ENCODE assay signal across 16 cellular contexts in the genomic region with DNA sequence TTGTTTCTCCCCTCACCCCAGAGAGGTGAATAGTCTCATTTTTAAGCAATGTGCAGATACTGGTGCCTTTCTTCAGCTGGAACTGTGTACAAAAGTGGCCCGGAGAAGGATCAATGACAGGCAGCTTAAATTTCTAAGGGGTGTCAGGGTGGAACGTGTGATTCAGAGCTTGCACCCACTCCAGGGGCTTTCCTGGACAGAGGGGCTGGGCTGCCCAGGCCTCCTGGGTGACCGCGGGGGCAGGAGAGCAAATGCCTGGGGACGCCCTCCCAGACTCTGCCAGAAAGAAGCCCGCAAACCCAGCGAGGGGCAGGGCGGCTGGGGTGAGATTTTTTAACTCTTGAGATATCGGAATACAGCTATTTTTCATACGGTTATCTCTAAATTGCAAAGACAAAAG. TPM values are rescaled to one million over a fixed set of nuclear protein-coding genes. Genes with fewer than 3 reads are reported as not detected.
DNase-seq lines count a peak whose midpoint lies in the region; ATAC-seq, FAIRE-seq and TF ChIP-seq lines count a peak whose summit lies in the region.
"Had no signal": no experiment of that assay in that cellular context is flagged by ENCODE, and none has a peak within 500 bp of the region (broad histone marks: within the 10 kb centered on the region; RNA-seq: fewer than 3 reads in every experiment).

No MANE protein-coding gene starts in this region.

- intact Hi-C loops in activated CD4-positive, alpha-beta T cell treated with anti-CD3 and anti-CD28 coated beads for 36 hours (cut with DNase I, micrococcal nuclease): no loop called here
- intact Hi-C loops in naive thymus-derived CD4-positive, alpha-beta T cell (cut with micrococcal nuclease): loop anchor here in 1 of 2 donors (2.0 kb wide), 1 partner anchor 36 kb away; a partner anchor contains a TSS
- intact Hi-C loops in mucosa of descending colon (cut with DNase I, micrococcal nuclease): no loop called here

- no peak for ATAC-seq in activated CD4-positive, alpha-beta T cell treated with anti-CD3 and anti-CD28 coated beads for 36 hours
- no peak for ATAC-seq in naive thymus-derived CD4-positive, alpha-beta T cell
- ATAC-seq in mucosa of descending colon: no peak

- no peaks in the 10 kb centered on the region for H3K79me2 ChIP-seq in astrocyte (ENCODE audit: insufficient read depth, low read length)

- H3K4me3 Mint-ChIP-seq in activated CD4-positive, alpha-beta T cell treated with anti-CD3 and anti-CD28 coated beads for 36 hours: no peak overlapping the region
- H3K4me3 Mint-ChIP-seq in activated CD4-positive, alpha-beta T cell treated with anti-CD3 and anti-CD28 coated beads, Interleukin-2, amount 10 ng/mL, durations not matched to agents 7 days and 5 days: no peak overlapping the region
- no peak overlapping the region for H3K4me3 Mint-ChIP-seq in astrocyte (ENCODE audit: unreplicated experiment)
- peak overlapping the region in 3 of 10 donors; percentile 29 to 62 (median 52) for H3K4me3 Mint-ChIP-seq in naive thymus-derived CD4-positive, alpha-beta T cell
- peak overlapping the region; percentile 45 for H3K4me3 Mint-ChIP-seq in stimulated activated naive CD8-positive, alpha-beta T cell treated with anti-CD3 and anti-CD28 coated beads, Interleukin-15, Interleukin-2, amounts not matched to agents 100 ng/mL and 50 ng/mL, for 24 hours

- H3K9me3 Mint-ChIP-seq in activated CD4-positive, alpha-beta T cell treated with anti-CD3 and anti-CD28 coated beads for 36 hours (ENCODE audit: low read depth): peaks cover 7% of the 10 kb centered on the region
- H3K9me3 Mint-ChIP-seq in activated CD4-positive, alpha-beta T cell treated with anti-CD3 and anti-CD28 coated beads, Interleukin-2, amount 10 ng/mL, durations not matched to agents 7 days and 5 days: peaks cover 4% of the 10 kb centered on the region
- H3K9me3 Mint-ChIP-seq in astrocyte (ENCODE audit: unreplicated experiment): peaks cover 5% of the 10 kb centered on the region
- H3K9me3 Mint-ChIP-seq in naive thymus-derived CD4-positive, alpha-beta T cell: peaks cover 0 to 10% (median 4%) of the 10 kb centered on the region in 11 donors
- H3K9me3 Mint-ChIP-seq in stimulated activated naive CD8-positive, alpha-beta T cell treated with anti-CD3 and anti-CD28 coated beads, Interleukin-15, Interleukin-2, amounts not matched to agents 100 ng/mL and 50 ng/mL, for 24 hours: peaks cover 10% of the 10 kb centered on the region

- H3K27ac ChIP-seq in astrocyte (ENCODE audit: low read depth, low read length): no peak overlapping the region
- H3K27ac ChIP-seq in naive thymus-derived CD4-positive, alpha-beta T cell (ENCODE audit: low read depth, low read length): no peak overlapping the region
- H3K27ac ChIP-seq: colonic mucosa, KMS-11 had no signal

- H3K4me1 ChIP-seq in astrocyte (ENCODE audit: insufficient read depth, low read length) (peaks cover 44% of the 10 kb centered on the region), mucosa of descending colon (ENCODE audit: low read depth) (no peaks in the 10 kb centered on the region)
- H3K4me1 ChIP-seq in naive thymus-derived CD4-positive, alpha-beta T cell (ENCODE audit: control insufficient read depth in 2 of 2, insufficient read depth in 2 of 2, low read length in 2 of 2): peaks cover 12 to 20% of the 10 kb centered on the region in 2 donors
- H3K4me1 ChIP-seq: colonic mucosa had no signal

- H3K9me3 ChIP-seq in astrocyte (ENCODE audit: insufficient read depth, low read depth, low read length): no peaks in the 10 kb centered on the region
- no peaks in the 10 kb centered on the region for H3K9me3 ChIP-seq in naive thymus-derived CD4-positive, alpha-beta T cell (ENCODE audit: control insufficient read depth in 2 of 3, low read length in 3 of 3)
- H3K9me3 ChIP-seq in mucosa of descending colon: peaks cover 11% of the 10 kb centered on the region
- H3K9me3 ChIP-seq: colonic mucosa had no signal

- no peaks in the 10 kb centered on the region for H3K36me3 Mint-ChIP-seq in activated CD4-positive, alpha-beta T cell treated with anti-CD3 and anti-CD28 coated beads for 36 hours (ENCODE audit: low read depth)
- no peaks in the 10 kb centered on the region for H3K36me3 Mint-ChIP-seq in activated CD4-positive, alpha-beta T cell treated with anti-CD3 and anti-CD28 coated beads, Interleukin-2, amount 10 ng/mL, durations not matched to agents 7 days and 5 days (ENCODE audit: low read depth)
- no peaks in the 10 kb centered on the region for H3K36me3 Mint-ChIP-seq in astrocyte (ENCODE audit: low read depth, unreplicated experiment)
- H3K36me3 Mint-ChIP-seq in naive thymus-derived CD4-positive, alpha-beta T cell: peaks cover 0 to 6% (median 3%) of the 10 kb centered on the region in 5 donors
- peaks cover 4% of the 10 kb centered on the region for H3K36me3 Mint-ChIP-seq in stimulated activated naive CD8-positive, alpha-beta T cell treated with anti-CD3 and anti-CD28 coated beads, Interleukin-15, Interleukin-2, amounts not matched to agents 100 ng/mL and 50 ng/mL, for 24 hours (ENCODE audit: low read depth)

- H3K4me3 ChIP-seq in astrocyte (ENCODE audit: insufficient read depth, low read depth, low read length) (no peak overlapping the region), mucosa of descending colon (no peak overlapping the region)
- H3K4me3 ChIP-seq in naive thymus-derived CD4-positive, alpha-beta T cell (ENCODE audit: low read length): no peak overlapping the region
- H3K4me3 ChIP-seq: colonic mucosa, SK-N-MC, skin epidermis had no signal

- H3K9ac ChIP-seq in astrocyte (ENCODE audit: low read length): no peak overlapping the region
- H3K9ac ChIP-seq: KMS-11 had no signal

- POLR2A ChIA-PET in activated CD4-positive, alpha-beta T cell treated with anti-CD3 and anti-CD28 coated beads for 36 hours (lab: Charles Lee): interaction anchor here (0.7 to 1.8 kb wide), 4 partner anchors 30 to 228 kb away, joined by 3 to 20 read pairs (median 5); a partner anchor contains a TSS
- POLR2A ChIA-PET in activated CD4-positive, alpha-beta T cell treated with anti-CD3 and anti-CD28 coated beads, Interleukin-2, amount 10 ng/mL, durations not matched to agents 7 days and 5 days (lab: Charles Lee): no interaction called here
- POLR2A ChIA-PET in naive thymus-derived CD4-positive, alpha-beta T cell (lab: Charles Lee): interaction anchor here (0.5 to 5.1 kb wide), 3 partner anchors 35 to 501 kb away, joined by 3 to 58 read pairs (median 5); a partner anchor contains a TSS
- POLR2A ChIA-PET in HEK293T (lab: Yijun Ruan, JAX): interaction anchor here (3.4 kb wide), 1 partner anchor 36 kb away, joined by 19 read pairs; a partner anchor contains a TSS

- peak overlapping the region; percentile 97 for H3K27ac Mint-ChIP-seq in activated CD4-positive, alpha-beta T cell treated with anti-CD3 and anti-CD28 coated beads for 36 hours
- H3K27ac Mint-ChIP-seq in activated CD4-positive, alpha-beta T cell treated with anti-CD3 and anti-CD28 coated beads, Interleukin-2, amount 10 ng/mL, durations not matched to agents 7 days and 5 days: no peak overlapping the region
- peak overlapping the region; percentile 18 for H3K27ac Mint-ChIP-seq in astrocyte (ENCODE audit: unreplicated experiment)
- peak overlapping the region in 6 of 9 donors; percentile 59 to 87 (median 70) for H3K27ac Mint-ChIP-seq in naive thymus-derived CD4-positive, alpha-beta T cell
- peak overlapping the region; percentile 92 for H3K27ac Mint-ChIP-seq in stimulated activated naive CD8-positive, alpha-beta T cell treated with anti-CD3 and anti-CD28 coated beads, Interleukin-15, Interleukin-2, amounts not matched to agents 100 ng/mL and 50 ng/mL, for 24 hours

- no peak for DNase-seq in activated CD4-positive, alpha-beta T cell treated with anti-CD3 and anti-CD28 coated beads for 36 hours
- no peak for DNase-seq in activated CD4-positive, alpha-beta T cell treated with anti-CD3 and anti-CD28 coated beads, Interleukin-2, amount 10 ng/mL, durations not matched to agents 7 days and 5 days
- DNase-seq in astrocyte (ENCODE audit: low read depth) (no peak), NCI-H1092 (lab: John Stamatoyannopoulos, UW) (no peak), mucosa of descending colon (no peak), HEK293T (ENCODE audit: extremely low spot score) (no peak)
- no peak for DNase-seq in naive thymus-derived CD4-positive, alpha-beta T cell
- DNase-seq: activated gamma-delta T cell, colonic mucosa, DMS153, NCI-H2029 treated with DMSO at 0.1 percent for 48 hours had no signal

- CTCF ChIA-PET in activated CD4-positive, alpha-beta T cell treated with anti-CD3 and anti-CD28 coated beads for 36 hours (lab: Charles Lee): interaction anchor here (0.7 to 1.6 kb wide), 6 partner anchors 11 to 235 kb away, joined by 3 to 4 read pairs (median 3); no protein-coding TSS in a partner anchor
- CTCF ChIA-PET in activated CD4-positive, alpha-beta T cell treated with anti-CD3 and anti-CD28 coated beads, Interleukin-2, amount 10 ng/mL, durations not matched to agents 7 days and 5 days (lab: Charles Lee): interaction anchor here (0.6 to 1.7 kb wide), 4 partner anchors 17 to 34 kb away, joined by 3 to 5 read pairs (median 4); no protein-coding TSS in a partner anchor
- CTCF ChIA-PET in naive thymus-derived CD4-positive, alpha-beta T cell (lab: Charles Lee): interaction anchor here (0.6 to 1.6 kb wide), 5 partner anchors 10 to 688 kb away, joined by 3 to 5 read pairs (median 4); no protein-coding TSS in a partner anchor
- CTCF ChIA-PET in HEK293T (lab: Yijun Ruan, JAX): no interaction called here

- H3K36me3 ChIP-seq in astrocyte (ENCODE audit: insufficient read depth, low read length) (no peaks in the 10 kb centered on the region), mucosa of descending colon (ENCODE audit: low read depth) (no peaks in the 10 kb centered on the region)
- H3K36me3 ChIP-seq in naive thymus-derived CD4-positive, alpha-beta T cell (ENCODE audit: control insufficient read depth in 2 of 3, insufficient read depth in 3 of 3, low read length in 3 of 3): no peaks in the 10 kb centered on the region
- H3K36me3 ChIP-seq: colonic mucosa had no signal

- H3K27me3 Mint-ChIP-seq in activated CD4-positive, alpha-beta T cell treated with anti-CD3 and anti-CD28 coated beads for 36 hours: no peaks in the 10 kb centered on the region
- H3K27me3 Mint-ChIP-seq in activated CD4-positive, alpha-beta T cell treated with anti-CD3 and anti-CD28 coated beads, Interleukin-2, amount 10 ng/mL, durations not matched to agents 7 days and 5 days: no peaks in the 10 kb centered on the region
- H3K27me3 Mint-ChIP-seq in astrocyte (ENCODE audit: low read depth, unreplicated experiment): no peaks in the 10 kb centered on the region
- no peaks in the 10 kb centered on the region for H3K27me3 Mint-ChIP-seq in naive thymus-derived CD4-positive, alpha-beta T cell
- no peaks in the 10 kb centered on the region for H3K27me3 Mint-ChIP-seq in stimulated activated naive CD8-positive, alpha-beta T cell treated with anti-CD3 and anti-CD28 coated beads, Interleukin-15, Interleukin-2, amounts not matched to agents 100 ng/mL and 50 ng/mL, for 24 hours

- TF ChIP-seq CTCF in astrocyte (IDR thresholded peaks at IDR 0.05; ENCODE audit: insufficient read depth, low read depth, low read length): no peak
- TF ChIP-seq CTCF in mucosa of descending colon (IDR thresholded peaks at IDR 0.05): no peak

- peak overlapping the region; percentile 50 for H3K4me2 ChIP-seq in astrocyte (ENCODE audit: low read length)
- H3K4me2 ChIP-seq: KMS-11 had no signal

- FAIRE-seq in astrocyte (lab: Jason Lieb, UNC): no peak
- FAIRE-seq: A204.1 had no signal

- peaks cover 42% of the 10 kb centered on the region for H3K4me1 Mint-ChIP-seq in activated CD4-positive, alpha-beta T cell treated with anti-CD3 and anti-CD28 coated beads for 36 hours
- H3K4me1 Mint-ChIP-seq in activated CD4-positive, alpha-beta T cell treated with anti-CD3 and anti-CD28 coated beads, Interleukin-2, amount 10 ng/mL, durations not matched to agents 7 days and 5 days: peaks cover 33% of the 10 kb centered on the region
- H3K4me1 Mint-ChIP-seq in astrocyte (ENCODE audit: low read depth, unreplicated experiment): peaks cover 36% of the 10 kb centered on the region
- peaks cover 8 to 37% (median 22%) of the 10 kb centered on the region in 7 donors for H3K4me1 Mint-ChIP-seq in naive thymus-derived CD4-positive, alpha-beta T cell
- peaks cover 54% of the 10 kb centered on the region for H3K4me1 Mint-ChIP-seq in stimulated activated naive CD8-positive, alpha-beta T cell treated with anti-CD3 and anti-CD28 coated beads, Interleukin-15, Interleukin-2, amounts not matched to agents 100 ng/mL and 50 ng/mL, for 24 hours (ENCODE audit: low read depth)

- no peaks in the 10 kb centered on the region for H3K27me3 ChIP-seq in astrocyte (ENCODE audit: insufficient read depth, low read length)
- H3K27me3 ChIP-seq in naive thymus-derived CD4-positive, alpha-beta T cell (ENCODE audit: control insufficient read depth in 2 of 2, insufficient read depth in 2 of 2, low read length in 2 of 2): no peaks in the 10 kb centered on the region
- H3K27me3 ChIP-seq: colonic mucosa had no signal

- H2AFZ ChIP-seq in astrocyte (ENCODE audit: low read depth, low read length): peak overlapping the region; percentile 40

- no peaks in the 10 kb centered on the region for H4K20me1 ChIP-seq in astrocyte (ENCODE audit: insufficient read depth, low read length)

RNA-seq across cellular contexts. Expression of a gene that starts 36.0 kb away (rescaled TPM):
- total RNA-seq in activated CD4-positive, alpha-beta T cell treated with anti-CD3 and anti-CD28 coated beads for 36 hours: 100 to 1,000 TPM; 264 to 298 TPM
- total RNA-seq in activated CD4-positive, alpha-beta T cell treated with anti-CD3 and anti-CD28 coated beads, Interleukin-2, amount 10 ng/mL, durations not matched to agents 7 days and 5 days: 10 to 100 TPM; 60.1 to 61.7 TPM
- 35.5 and 38.1 TPM in 2 replicates for total RNA-seq in astrocyte
- 1,000 to 10,000 TPM in 2 of 5 experiments, 100 to 1,000 TPM in 3; 144 to 1,533 (median 246) TPM for total RNA-seq in naive thymus-derived CD4-positive, alpha-beta T cell
- polyA plus RNA-seq in naive thymus-derived CD4-positive, alpha-beta T cell: 100 to 1,000 TPM; 202 to 280 TPM
- 100 to 1,000 TPM; 134 to 180 (median 153) TPM for total RNA-seq in mucosa of descending colon
